In genomic region chr1:176203735-176204134, GRCh38 we compare ENCODE assay signal across 22 cellular contexts. TPM values are rescaled to one million over a fixed set of nuclear protein-coding genes. Genes with fewer than 3 reads are reported as not detected.
DNase-seq lines count a peak whose midpoint lies in the region; ATAC-seq, FAIRE-seq and TF ChIP-seq lines count a peak whose summit lies in the region.
"Had no signal": no experiment of that assay in that cellular context is flagged by ENCODE, and none has a peak within 500 bp of the region (broad histone marks: within the 10 kb centered on the region; RNA-seq: fewer than 3 reads in every experiment).

No MANE protein-coding gene starts in this region.

- H3F3A ChIP-seq in GM23248 (ENCODE audit: insufficient read depth): peaks cover 17% of the 10 kb centered on the region; the same call in 1 of the 2 replicates

- no peak overlapping the region for H3K27ac Mint-ChIP-seq in Calu3 (ENCODE audit: unreplicated experiment)
- H3K27ac Mint-ChIP-seq: activated CD8-positive, alpha-beta memory T cell treated with anti-CD3 and anti-CD28 coated beads, Interleukin-2, amount 10 ng/mL, durations not matched to agents 7 days and 5 days; H9; stimulated activated naive B cell treated with anti-CD40 and anti-IgM and Interleukin-4, amounts not matched to agents 10 μg/mL and 1 μg/mL and 100 μg/mL, for 72 hours had no signal

- TF ChIP-seq CTCF in Calu3 (IDR thresholded peaks at IDR 0.05; ENCODE audit: unreplicated experiment) (no peak), K562 (IDR thresholded peaks at IDR 0.05 in 2 of 3, conservative IDR thresholded peaks at IDR 0.05 in 1 of 3; ENCODE audit: insufficient read depth in 2 of 3, low read depth in 1 of 3, low read length in 3 of 3) (no peak), neutrophil (IDR thresholded peaks at IDR 0.05) (no peak)

- no peaks in the 10 kb centered on the region for H3K27me3 Mint-ChIP-seq in Calu3 (ENCODE audit: unreplicated experiment)
- H3K27me3 Mint-ChIP-seq: activated CD8-positive, alpha-beta memory T cell treated with anti-CD3 and anti-CD28 coated beads, Interleukin-2, amount 10 ng/mL, durations not matched to agents 7 days and 5 days; stimulated activated naive B cell treated with anti-CD40 and anti-IgM and Interleukin-4, amounts not matched to agents 10 μg/mL and 1 μg/mL and 100 μg/mL, for 72 hours had no signal

- H3K36me3 Mint-ChIP-seq in Calu3 (ENCODE audit: insufficient read depth, unreplicated experiment): peaks cover 40% of the 10 kb centered on the region

- H2AFZ ChIP-seq in Karpas-422 (ENCODE audit: low read length): no peak overlapping the region
- no peak overlapping the region for H2AFZ ChIP-seq in K562 (ENCODE audit: low read depth, low read length)
- H2AFZ ChIP-seq in GM23248: no peak overlapping the region

- no peaks in the 10 kb centered on the region for H3K9me2 ChIP-seq in Karpas-422 (replicated peaks; ENCODE audit: insufficient read depth, low read length)
- no peaks in the 10 kb centered on the region for H3K9me2 ChIP-seq in GM23248 (ENCODE audit: insufficient read depth)

- peak overlapping the region; percentile 91 for H3K4me3 ChIP-seq in Karpas-422 (ENCODE audit: low read length)
- H3K4me3 ChIP-seq in K562: no peak overlapping the region
- peak overlapping the region in 1 of 2 experiments; percentile 93 for H3K4me3 ChIP-seq in neutrophil (ENCODE audit: low read depth in 1 of 2, low read length in 1 of 2)
- H3K4me3 ChIP-seq in GM23248: no peak overlapping the region
- H3K4me3 ChIP-seq: mucosa of descending colon, ovary, thyroid gland had no signal

- H3K4me1 ChIP-seq in Karpas-422 (ENCODE audit: low read length): peaks cover 49% of the 10 kb centered on the region
- H3K4me1 ChIP-seq in K562 (replicated peaks in 1 of 2; ENCODE audit: control insufficient read depth in 2 of 2, insufficient read depth in 2 of 2, low read length in 2 of 2): peaks cover 4 to 20% of the 10 kb centered on the region in 2 experiments; a peak in 2 of 5 replicates
- H3K4me1 ChIP-seq in neutrophil (ENCODE audit: control insufficient read depth in 1 of 2, insufficient read depth in 1 of 2, low read depth in 1 of 2, low read length in 1 of 2): peaks cover 72 to 73% of the 10 kb centered on the region in 2 experiments
- peaks cover 26% of the 10 kb centered on the region for H3K4me1 ChIP-seq in GM23248 (ENCODE audit: insufficient read depth)

- CTCF ChIA-PET in Calu3 (lab: Charles Lee) (no interaction called here), K562 (lab: Yijun Ruan, JAX; ENCODE audit: low intra/inter-chr PET ratio) (no interaction called here)

- no peaks in the 10 kb centered on the region for H3K9me1 ChIP-seq in K562 (ENCODE audit: control insufficient read depth, insufficient read depth, low read length)

- POLR2A ChIA-PET in K562 (lab: Yijun Ruan, JAX): no interaction called here

- H3K9me3 ChIP-seq in Karpas-422 (ENCODE audit: low read length) (no peaks in the 10 kb centered on the region; the same call in 1 of the 2 replicates), K562 (replicated peaks; ENCODE audit: control insufficient read depth, insufficient read depth, low read depth, low read length) (no peaks in the 10 kb centered on the region), neutrophil (no peaks in the 10 kb centered on the region), GM23248 (ENCODE audit: low read depth) (no peaks in the 10 kb centered on the region)
- H3K9me3 ChIP-seq: mucosa of descending colon, ovary, thyroid gland had no signal

- peaks cover 13% of the 10 kb centered on the region for H3K36me3 ChIP-seq in Karpas-422 (ENCODE audit: insufficient read depth, low read length)
- no peaks in the 10 kb centered on the region for H3K36me3 ChIP-seq in K562 (ENCODE audit: control insufficient read depth, insufficient read depth, low read length)
- H3K36me3 ChIP-seq in neutrophil: no peaks in the 10 kb centered on the region
- no peaks in the 10 kb centered on the region for H3K36me3 ChIP-seq in GM23248 (ENCODE audit: low read depth)
- H3K36me3 ChIP-seq: ovary, thyroid gland had no signal

- no peak for TF ChIP-seq RAD21 in K562 (CRISPR knock-in tag; conservative IDR thresholded peaks at IDR 0.05 in 1 of 2, IDR thresholded peaks at IDR 0.05 in 1 of 2)

- H4K20me1 ChIP-seq in Karpas-422 (ENCODE audit: insufficient read depth, low read depth, low read length) (peaks cover 22% of the 10 kb centered on the region; the same call in 1 of the 2 replicates), K562 (replicated peaks; ENCODE audit: control insufficient read depth, insufficient read depth, low read length) (peaks cover 9% of the 10 kb centered on the region; the same call in 1 of the 2 replicates), GM23248 (ENCODE audit: insufficient read depth) (0 out of 2 replicates have a peak, but pooled peaks cover 11% of the 10 kb centered on the region)

- H3K27ac ChIP-seq in Karpas-422 (ENCODE audit: low read length) (peak overlapping the region; percentile 47), K562 (ENCODE audit: extremely low read depth, low read depth, low read length) (no peak overlapping the region), neutrophil (peak overlapping the region; percentile 99), GM23248 (no peak overlapping the region)
- H3K27ac ChIP-seq: ovary, thyroid gland had no signal

- H3K79me2 ChIP-seq in Karpas-422 (ENCODE audit: low read length) (peaks cover 89% of the 10 kb centered on the region), K562 (ENCODE audit: control insufficient read depth, insufficient read depth, low read length) (peaks cover 95% of the 10 kb centered on the region), GM23248 (ENCODE audit: insufficient read depth) (peaks cover 88% of the 10 kb centered on the region)

- no TSS peak for BruUV-seq in Calu3 (replicated peaks; lab: Mats Ljungman, UMichigan)
- BruUV-seq in K562 (replicated peaks; lab: Mats Ljungman, UMichigan): no TSS peak

- no peak for TF ChIP-seq POLR2A in K562 (conservative IDR thresholded peaks at IDR 0.05)

- in situ Hi-C loops in K562 (cut with MboI) (no loop called here), GM23248 (cut with MboI) (no loop called here)

- intact Hi-C loops in Calu3 (cut with micrococcal nuclease; ENCODE audit: unreplicated experiment) (no loop called here), K562 (cut with micrococcal nuclease) (no loop called here)

- peak overlapping the region; percentile 84 for H3K4me3 Mint-ChIP-seq in Calu3 (ENCODE audit: low read depth, unreplicated experiment)
- H3K4me3 Mint-ChIP-seq: activated CD8-positive, alpha-beta memory T cell treated with anti-CD3 and anti-CD28 coated beads, Interleukin-2, amount 10 ng/mL, durations not matched to agents 7 days and 5 days had no signal

- H3K27me3 ChIP-seq in Karpas-422 (ENCODE audit: low read length) (no peaks in the 10 kb centered on the region), K562 (ENCODE audit: control insufficient read depth in 2 of 2, insufficient read depth in 2 of 2, low read length in 2 of 2) (no peaks in the 10 kb centered on the region), neutrophil (no peaks in the 10 kb centered on the region), GM23248 (replicated peaks; ENCODE audit: insufficient read depth) (no peaks in the 10 kb centered on the region)
- H3K27me3 ChIP-seq: ovary, thyroid gland had no signal

- H3K9me3 Mint-ChIP-seq in Calu3 (ENCODE audit: low read depth, unreplicated experiment): no peaks in the 10 kb centered on the region
- H3K9me3 Mint-ChIP-seq: H9 had no signal

- H3K9ac ChIP-seq in Karpas-422 (ENCODE audit: low read length): no peak overlapping the region; the same call in 1 of the 2 replicates
- no peak overlapping the region for H3K9ac ChIP-seq in K562 (ENCODE audit: insufficient read depth in 1 of 2, low read depth in 2 of 2, low read length in 2 of 2)
- no peak overlapping the region for H3K9ac ChIP-seq in GM23248

- TF ChIP-seq EP300 in K562 (IDR thresholded peaks at IDR 0.05; ENCODE audit: low read length): no peak

- H3K4me2 ChIP-seq in Karpas-422 (ENCODE audit: low read depth, low read length, poor library complexity, severe bottlenecking): peak overlapping the region; percentile 96
- H3K4me2 ChIP-seq in K562 (ENCODE audit: insufficient read depth, low read length): peak overlapping the region; percentile 10; the same call in 1 of the 2 replicates
- H3K4me2 ChIP-seq in GM23248 (ENCODE audit: unreplicated experiment): no peak overlapping the region

- ATAC-seq in K562: no peak
- ATAC-seq: activated CD8-positive, alpha-beta memory T cell treated with anti-CD3 and anti-CD28 coated beads, Interleukin-2, amount 10 ng/mL, durations not matched to agents 7 days and 5 days; mucosa of descending colon; sciatic nerve; stimulated activated naive B cell treated with anti-CD40 and anti-IgM and Interleukin-4, amounts not matched to agents 10 μg/mL and 1 μg/mL and 100 μg/mL, for 72 hours had no signal

- peaks cover 34% of the 10 kb centered on the region for H3K4me1 Mint-ChIP-seq in Calu3 (ENCODE audit: low read depth, unreplicated experiment)

- DNase-seq in Calu3 (no peak), Karpas-422 (no peak), K562 (ENCODE audit: extremely low read depth in 1 of 4, low spot score in 3 of 4) (no peak), NCI-H146 treated with DMSO at 0.1 percent for 48 hours (lab: John Stamatoyannopoulos, UW; ENCODE audit: unreplicated experiment) (no peak), NCI-H1105 (lab: John Stamatoyannopoulos, UW) (no peak), GM23248 (no peak)
- DNase-seq: activated CD4-positive, alpha-beta T cell treated with anti-CD3 and anti-CD28 coated beads for 1 hour; activated CD8-positive, alpha-beta memory T cell treated with anti-CD3 and anti-CD28 coated beads, Interleukin-2, amount 10 ng/mL, durations not matched to agents 7 days and 5 days; amygdala; central memory CD4-positive, alpha-beta T cell; H9; mucosa of descending colon; NCI-H1694; NCI-H2227 treated with DMSO at 0.1 percent for 48 hours; NCI-H774; ovary; stimulated activated naive B cell treated with anti-CD40 and anti-IgM and Interleukin-4, amounts not matched to agents 10 μg/mL and 1 μg/mL and 100 μg/mL, for 72 hours; thyroid gland had no signal

- 44% methylated on average over 4 of the region's 4 CpGs for WGBS in K562 (ENCODE audit: insufficient coverage, low coverage, missing lambda C conversion rate)
- WGBS in GM23248 (ENCODE audit: low coverage in 1 of 2, low lambda C conversion rate in 2 of 2, missing lambda C conversion rate in 2 of 2), 2 experiments: 94 to 99% methylated on average over 4 of the region's 4 CpGs

- FAIRE-seq in K562 (lab: Jason Lieb, UNC): no peak
- FAIRE-seq: HTR-8/SVneo, RCC 7860 had no signal

RNA-seq across cellular contexts. Expression of gene COP1, which starts 3.4 kb away (rescaled TPM):
- 41.8 and 45.5 TPM in 2 replicates for total RNA-seq in Calu3 (2022)
- 71.0 and 82.2 TPM in 2 replicates for total RNA-seq in Karpas-422 (2014; rRNA removed; shearing (Covaris generic); ENCODE audit: low replicate concordance)
- 123 and 224 TPM in 2 replicates for total RNA-seq in K562 (2011; cell fraction: chromatin; rRNA removed; ENCODE audit: low replicate concordance)
- total RNA-seq in K562 (2011; cell fraction: nucleolus; rRNA removed): 57.4 and 60.3 TPM in 2 replicates
- 81.3 and 89.8 TPM in 2 replicates for total RNA-seq in K562 (2011; cell fraction: nucleoplasm; rRNA removed)
- total RNA-seq in K562 (2014; rRNA removed): 39.1 and 54.6 TPM in 2 replicates
- 77.7 and 90.3 TPM in 2 replicates for total RNA-seq in K562 (2014; rRNA removed; fragmentation: Illumina TruSeq; extraction: Trizol)
- 74.6 and 77.1 TPM in 2 replicates for total RNA-seq in K562 (2015; rRNA removed; fragmentation: Illumina TruSeq; extraction: Trizol)
- 53.8 and 58.6 TPM in 2 replicates for total RNA-seq in K562 (2021)
- 60.6 and 60.8 TPM in 2 replicates for polyA plus RNA-seq in K562 (2011; rRNA removed)
- polyA plus RNA-seq in K562 (2011; cell fraction: cytosol; rRNA removed): 20.1 and 43.7 TPM in 2 replicates
- 22.1 and 43.6 TPM in 2 replicates for polyA plus RNA-seq in K562 (2011; cell fraction: nucleus; rRNA removed)
- polyA plus RNA-seq in K562 (2012): 53.4 and 55.8 TPM in 2 replicates
- 56.3 and 58.6 TPM in 2 replicates for polyA plus RNA-seq in K562 (2014; fragmentation: Illumina TruSeq; extraction: Trizol)
- polyA plus RNA-seq in K562 (2014; fragmentation: Nextera tagmentation; extraction: Ambion mirVana): 10 to 100 TPM; 25.8 to 29.5 TPM
- 43.7 and 46.5 TPM in 2 replicates for polyA plus RNA-seq in K562 (2014; rRNA removed)
- 151 and 181 TPM in 2 replicates for polyA minus RNA-seq in K562 (2011; rRNA and poly(A)+ RNA removed)
- 38.4 and 46.2 TPM in 2 replicates for polyA minus RNA-seq in K562 (2011; cell fraction: cytosol; rRNA and poly(A)+ RNA removed)
- 82.7 and 136 TPM in 2 replicates for polyA minus RNA-seq in K562 (2011; cell fraction: nucleus; rRNA and poly(A)+ RNA removed)
- total RNA-seq in GM23248 (2014; rRNA removed; shearing (Covaris generic)): 43.3 and 55.1 TPM in 2 replicates
- polyA plus RNA-seq in GM23248 (2016; fragmentation: Nextera tagmentation; extraction: Ambion mirVana): 36.9 and 42.4 TPM in 2 replicates

Comparison
In these comparisons a context has a peak if more than half of its experiments do, and no peak if none do; other contexts are left out.
1. H3K27ac ChIP-seq: peak in Karpas-422 (single experiment) and neutrophil (single experiment); none in K562 (single experiment) and GM23248 (single experiment).